11 cellular contexts compared by ENCODE assay signal in genomic region chr17:51797150-51797549, GRCh38.
"Had no signal": no experiment of that assay in that cellular context is flagged by ENCODE, and none has a peak within 500 bp of the region (broad histone marks: within the 10 kb centered on the region; RNA-seq: fewer than 3 reads in every experiment).

No MANE protein-coding gene starts in this region.

- H3K9ac ChIP-seq: GM23248 had no signal

- H3K4me1 Mint-ChIP-seq: GM23338, H9 had no signal

- H3K27ac ChIP-seq: GM23248 had no signal

- H3K4me2 ChIP-seq: GM23338 had no signal

- ATAC-seq: GM23338, HCT116 had no signal

- H3K4me3 Mint-ChIP-seq: GM23338, H9, HFFc6 had no signal

- H3K9me3 ChIP-seq: HAP-1 had no signal

- H3K4me3 ChIP-seq: GM23248, GM23338, HAP-1 had no signal

- H3K36me3 ChIP-seq: HAP-1 had no signal

- H3K27ac Mint-ChIP-seq: GM23338, H9, HFFc6 had no signal

- H2AFZ ChIP-seq: GM23248, GM23338 had no signal

- H3K4me1 ChIP-seq: HAP-1 had no signal

- FAIRE-seq: H1, H54 had no signal

- DNase-seq: GM23248, GOT3, H7, H9, HCEC 1CT, HFFc6 had no signal

- H3K9me3 Mint-ChIP-seq: GM23338, H9 had no signal
